8 cellular contexts compared by ENCODE assay signal in genomic region chr11:134331565-134332188, GRCh38. TPM values are rescaled to one million over a fixed set of nuclear protein-coding genes. Genes with fewer than 3 reads are reported as not detected.
DNase-seq lines count a peak whose midpoint lies in the region; ATAC-seq and TF ChIP-seq lines count a peak whose summit lies in the region.

A gene with protein sequence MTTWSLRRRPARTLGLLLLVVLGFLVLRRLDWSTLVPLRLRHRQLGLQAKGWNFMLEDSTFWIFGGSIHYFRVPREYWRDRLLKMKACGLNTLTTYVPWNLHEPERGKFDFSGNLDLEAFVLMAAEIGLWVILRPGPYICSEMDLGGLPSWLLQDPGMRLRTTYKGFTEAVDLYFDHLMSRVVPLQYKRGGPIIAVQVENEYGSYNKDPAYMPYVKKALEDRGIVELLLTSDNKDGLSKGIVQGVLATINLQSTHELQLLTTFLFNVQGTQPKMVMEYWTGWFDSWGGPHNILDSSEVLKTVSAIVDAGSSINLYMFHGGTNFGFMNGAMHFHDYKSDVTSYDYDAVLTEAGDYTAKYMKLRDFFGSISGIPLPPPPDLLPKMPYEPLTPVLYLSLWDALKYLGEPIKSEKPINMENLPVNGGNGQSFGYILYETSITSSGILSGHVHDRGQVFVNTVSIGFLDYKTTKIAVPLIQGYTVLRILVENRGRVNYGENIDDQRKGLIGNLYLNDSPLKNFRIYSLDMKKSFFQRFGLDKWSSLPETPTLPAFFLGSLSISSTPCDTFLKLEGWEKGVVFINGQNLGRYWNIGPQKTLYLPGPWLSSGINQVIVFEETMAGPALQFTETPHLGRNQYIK (plus strand): TSS chr11:134331988. CDS start chr11:134332062, 74 bp downstream.

- no peaks in the 10 kb centered on the region for H3K36me3 ChIP-seq in esophagus squamous epithelium

- peak within 1 kb of the TSS; percentile 39 to 80 (median 59) for H3K4me3 ChIP-seq in esophagus squamous epithelium

- H3K36me3 Mint-ChIP-seq in activated T-cell treated with anti-CD3 and anti-CD28 coated beads, Interleukin-2, amount 50 U/mL, for 4 hours (ENCODE audit: insufficient read depth): no peaks in the 10 kb centered on the region
- no peaks in the 10 kb centered on the region for H3K36me3 Mint-ChIP-seq in natural killer cell treated with Interleukin-12 subunit alpha and Interleukin-12 subunit beta and Interleukin-15 and Interleukin-18, amount 100 ng/mL, for 72 hours
- H3K36me3 Mint-ChIP-seq in stimulated activated effector memory CD8-positive, alpha-beta T cell treated with anti-CD3 and anti-CD28 coated beads, Interleukin-12 subunit alpha, Interleukin-12 subunit beta, amount 100 ng/mL, for 72 hours: no peaks in the 10 kb centered on the region

- peaks cover 0 to 39% (median 0%) of the 10 kb centered on the region in 4 donors for H3K27me3 ChIP-seq in esophagus squamous epithelium

- H3K4me1 ChIP-seq in esophagus squamous epithelium: peaks cover 7 to 26% (median 11%) of the 10 kb centered on the region in 3 donors

- H3K4me3 Mint-ChIP-seq in activated T-cell treated with anti-CD3 and anti-CD28 coated beads, Interleukin-2, amount 50 U/mL, for 4 hours: peak within 1 kb of the TSS; percentile 81
- peak within 1 kb of the TSS; percentile 81 for H3K4me3 Mint-ChIP-seq in natural killer cell treated with Interleukin-12 subunit alpha and Interleukin-12 subunit beta and Interleukin-15 and Interleukin-18, amount 100 ng/mL, for 72 hours
- H3K4me3 Mint-ChIP-seq in stimulated activated effector memory CD8-positive, alpha-beta T cell treated with anti-CD3 and anti-CD28 coated beads, Interleukin-12 subunit alpha, Interleukin-12 subunit beta, amount 100 ng/mL, for 72 hours: peak within 1 kb of the TSS; percentile 76

- H3K4me1 Mint-ChIP-seq in activated T-cell treated with anti-CD3 and anti-CD28 coated beads, Interleukin-2, amount 50 U/mL, for 4 hours (ENCODE audit: low read depth): peaks cover 9% of the 10 kb centered on the region
- H3K4me1 Mint-ChIP-seq in natural killer cell treated with Interleukin-12 subunit alpha and Interleukin-12 subunit beta and Interleukin-15 and Interleukin-18, amount 100 ng/mL, for 72 hours (ENCODE audit: low read depth in 2 of 2): peaks cover 7 to 21% of the 10 kb centered on the region in 2 donors
- peaks cover 23% of the 10 kb centered on the region for H3K4me1 Mint-ChIP-seq in stimulated activated effector memory CD8-positive, alpha-beta T cell treated with anti-CD3 and anti-CD28 coated beads, Interleukin-12 subunit alpha, Interleukin-12 subunit beta, amount 100 ng/mL, for 72 hours

- peaks cover 9% of the 10 kb centered on the region for H3K27me3 Mint-ChIP-seq in activated T-cell treated with anti-CD3 and anti-CD28 coated beads, Interleukin-2, amount 50 U/mL, for 4 hours (ENCODE audit: low read depth)
- H3K27me3 Mint-ChIP-seq in natural killer cell treated with Interleukin-12 subunit alpha and Interleukin-12 subunit beta and Interleukin-15 and Interleukin-18, amount 100 ng/mL, for 72 hours: peaks cover 26 to 34% of the 10 kb centered on the region in 2 donors

- 0 to 5% methylated on average over 7 to 8 of the region's 77 CpGs for WGBS in esophagus squamous epithelium, 2 donors

- DNase-seq in NCI-H774 (lab: John Stamatoyannopoulos, UW) (peak; percentile 82), esophagus squamous epithelium (lab: John Stamatoyannopoulos, UW) (no peak), amniotic stem cell (lab: John Stamatoyannopoulos, UW) (no peak)
- DNase-seq in activated T-cell treated with anti-CD3 and anti-CD28 coated beads, Interleukin-2, amount 50 U/mL, for 4 hours: peak; percentile 80
- DNase-seq in natural killer cell treated with Interleukin-12 subunit alpha and Interleukin-12 subunit beta and Interleukin-15 and Interleukin-18, amount 100 ng/mL, for 72 hours (ENCODE audit: low spot score): peak; percentile 85
- DNase-seq in stimulated activated effector memory CD8-positive, alpha-beta T cell treated with anti-CD3 and anti-CD28 coated beads, Interleukin-12 subunit alpha, Interleukin-12 subunit beta, amount 100 ng/mL, for 72 hours (ENCODE audit: low spot score in 2 of 2): peak; percentile 68 to 85

- ATAC-seq in GM18861 (IDR thresholded peaks at IDR 0.05; ENCODE audit: unreplicated experiment) (peak; percentile 75), HG03103 (IDR thresholded peaks at IDR 0.05; ENCODE audit: low read depth, unreplicated experiment) (peak; percentile 90)
- ATAC-seq in activated T-cell treated with anti-CD3 and anti-CD28 coated beads, Interleukin-2, amount 50 U/mL, for 4 hours: peak; percentile 97 to 98
- peak; percentile 99 for ATAC-seq in natural killer cell treated with Interleukin-12 subunit alpha and Interleukin-12 subunit beta and Interleukin-15 and Interleukin-18, amount 100 ng/mL, for 72 hours
- peak; percentile 95 for ATAC-seq in stimulated activated effector memory CD8-positive, alpha-beta T cell treated with anti-CD3 and anti-CD28 coated beads, Interleukin-12 subunit alpha, Interleukin-12 subunit beta, amount 100 ng/mL, for 72 hours

- TF ChIP-seq POLR2A in esophagus squamous epithelium (IDR thresholded peaks at IDR 0.05): peak in 2 of 4 donors; percentile 34 to 35

- H3K9me3 ChIP-seq in esophagus squamous epithelium: no peaks in the 10 kb centered on the region

- no peaks in the 10 kb centered on the region for H3K9me3 Mint-ChIP-seq in activated T-cell treated with anti-CD3 and anti-CD28 coated beads, Interleukin-2, amount 50 U/mL, for 4 hours
- H3K9me3 Mint-ChIP-seq in natural killer cell treated with Interleukin-12 subunit alpha and Interleukin-12 subunit beta and Interleukin-15 and Interleukin-18, amount 100 ng/mL, for 72 hours: no peaks in the 10 kb centered on the region
- no peaks in the 10 kb centered on the region for H3K9me3 Mint-ChIP-seq in stimulated activated effector memory CD8-positive, alpha-beta T cell treated with anti-CD3 and anti-CD28 coated beads, Interleukin-12 subunit alpha, Interleukin-12 subunit beta, amount 100 ng/mL, for 72 hours

- H3K27ac ChIP-seq in esophagus squamous epithelium: peak within 1 kb of the TSS in 3 of 4 donors; percentile 52 to 66 (median 57)

- H3K27ac Mint-ChIP-seq in natural killer cell treated with Interleukin-12 subunit alpha and Interleukin-12 subunit beta and Interleukin-15 and Interleukin-18, amount 100 ng/mL, for 72 hours: no peak within 1 kb of the TSS
- no peak within 1 kb of the TSS for H3K27ac Mint-ChIP-seq in stimulated activated effector memory CD8-positive, alpha-beta T cell treated with anti-CD3 and anti-CD28 coated beads, Interleukin-12 subunit alpha, Interleukin-12 subunit beta, amount 100 ng/mL, for 72 hours

- no peak for TF ChIP-seq CTCF in esophagus squamous epithelium (IDR thresholded peaks at IDR 0.05)

- intact Hi-C loops in esophagus squamous epithelium (cut with DNase I): no loop called here

RNA-seq across cellular contexts. Expression of the gene that starts here (rescaled TPM):
- 10 to 100 TPM in 2 of 3 donors, 1 to 10 TPM in 1; 8.3 to 13.1 (median 10.2) TPM for total RNA-seq in activated T-cell treated with anti-CD3 and anti-CD28 coated beads, Interleukin-2, amount 50 U/mL, for 4 hours
- total RNA-seq in esophagus squamous epithelium: 1 to 10 TPM; 2.8 to 7.8 (median 3.7) TPM
- total RNA-seq in natural killer cell treated with Interleukin-12 subunit alpha and Interleukin-12 subunit beta and Interleukin-15 and Interleukin-18, amount 100 ng/mL, for 72 hours: 10 to 100 TPM in 1 of 2 donors, 1 to 10 TPM in 1; 1.7 to 15.0 TPM

Comparison
In these comparisons a context has a peak if more than half of its experiments do, and no peak if none do; other contexts are left out.
1. DNase-seq: peak in NCI-H774 (single experiment), activated T-cell treated with anti-CD3 and anti-CD28 coated beads, Interleukin-2, amount 50 U/mL, for 4 hours (single experiment), natural killer cell treated with Interleukin-12 subunit alpha and Interleukin-12 subunit beta and Interleukin-15 and Interleukin-18, amount 100 ng/mL, for 72 hours (single experiment) and stimulated activated effector memory CD8-positive, alpha-beta T cell treated with anti-CD3 and anti-CD28 coated beads, Interleukin-12 subunit alpha, Interleukin-12 subunit beta, amount 100 ng/mL, for 72 hours (2 of 2); none in esophagus squamous epithelium (single experiment) and amniotic stem cell (single experiment).
2. Peak in every context shown above with its lines, with median percentiles within 50 percentile points of each other: ATAC-seq and H3K4me3 Mint-ChIP-seq.